29 cellular contexts compared by ENCODE assay signal in genomic region chrY:7128211-7128610, GRCh38.
"Had no signal": no experiment of that assay in that cellular context is flagged by ENCODE, and none has a peak within 500 bp of the region (broad histone marks: within the 10 kb centered on the region; RNA-seq: fewer than 3 reads in every experiment).

No MANE protein-coding gene starts in this region.

- H3K4me1 Mint-ChIP-seq: natural killer cell; nephron; neural progenitor cell; stimulated activated memory B cell treated with anti-CD40 and anti-IgM and Interleukin-4, amounts not matched to agents 10 μg/mL and 1 μg/mL and 100 μg/mL, for 72 hours; stimulated activated naive CD8-positive, alpha-beta T cell treated with anti-CD3 and anti-CD28 coated beads, Interleukin-15, amount 100 ng/mL, for 72 hours had no signal

- DNase-seq: natural killer cell; occipital lobe; ovary; posterior cingulate gyrus; psoas muscle; right cardiac atrium; right lobe of liver; sigmoid colon; small intestine; stimulated activated CD4-positive, alpha-beta T cell treated with anti-CD3 and anti-CD28 coated beads, Interleukin-15, amount 100 ng/mL, for 24 hours; stimulated activated CD4-positive, alpha-beta T cell treated with anti-CD3 and anti-CD28 coated beads, Interleukin-2, amount 100 ng/mL, for 24 hours; stimulated activated CD4-positive, alpha-beta T cell treated with anti-CD3 and anti-CD28 coated beads, Interleukin-2, amount 100 ng/mL, for 48 hours; stimulated activated CD4-positive, alpha-beta T cell treated with anti-CD3 and anti-CD28 coated beads, Interleukin-4, amount 100 ng/mL, for 24 hours; stimulated activated naive CD4-positive, alpha-beta T cell; stimulated activated naive CD8-positive, alpha-beta T cell treated with anti-CD3 and anti-CD28 coated beads, Interleukin-15, amount 100 ng/mL, for 72 hours; stimulated activated naive CD8-positive, alpha-beta T cell treated with anti-CD3 and anti-CD28 coated beads, Interleukin-15, Interleukin-2, amounts not matched to agents 100 U/mL and 50 U/mL, for 24 hours; substantia nigra; testis; tibial artery; transverse colon; upper lobe of right lung; uterus had no signal

- H3K36me3 Mint-ChIP-seq: natural killer cell; neural progenitor cell; stimulated activated memory B cell treated with anti-CD40 and anti-IgM and Interleukin-4, amounts not matched to agents 10 μg/mL and 1 μg/mL and 100 μg/mL, for 72 hours; type B pancreatic cell had no signal

- H3K27me3 Mint-ChIP-seq: progenitor cell of endocrine pancreas; stimulated activated memory B cell treated with anti-CD40 and anti-IgM and Interleukin-4, amounts not matched to agents 10 μg/mL and 1 μg/mL and 100 μg/mL, for 72 hours; stimulated activated naive CD8-positive, alpha-beta T cell treated with anti-CD3 and anti-CD28 coated beads, Interleukin-15, amount 100 ng/mL, for 72 hours; type B pancreatic cell had no signal

- H3K27ac Mint-ChIP-seq: natural killer cell; nephron; neural progenitor cell; progenitor cell of endocrine pancreas; stimulated activated memory B cell treated with anti-CD40 and anti-IgM and Interleukin-4, amounts not matched to agents 10 μg/mL and 1 μg/mL and 100 μg/mL, for 72 hours; type B pancreatic cell had no signal

- ATAC-seq: natural killer cell; psoas muscle; right cardiac atrium; right lobe of liver; stimulated activated memory B cell treated with anti-CD40 and anti-IgM and Interleukin-4, amounts not matched to agents 10 μg/mL and 1 μg/mL and 100 μg/mL, for 72 hours; stimulated activated naive CD8-positive, alpha-beta T cell treated with anti-CD3 and anti-CD28 coated beads, Interleukin-15, amount 100 ng/mL, for 72 hours; stimulated activated naive CD8-positive, alpha-beta T cell treated with anti-CD3 and anti-CD28 coated beads, Interleukin-15, Interleukin-2, amounts not matched to agents 100 U/mL and 50 U/mL, for 24 hours; upper lobe of right lung had no signal

- H3K27ac ChIP-seq: neural progenitor cell, ovary, parathyroid adenoma, psoas muscle, right lobe of liver, sigmoid colon, suprapubic skin, testis, tibial artery, transverse colon, upper lobe of right lung, uterus had no signal

- H3K4me3 Mint-ChIP-seq: natural killer cell; nephron; neural progenitor cell; stimulated activated memory B cell treated with anti-CD40 and anti-IgM and Interleukin-4, amounts not matched to agents 10 μg/mL and 1 μg/mL and 100 μg/mL, for 72 hours; stimulated activated naive CD8-positive, alpha-beta T cell treated with anti-CD3 and anti-CD28 coated beads, Interleukin-15, amount 100 ng/mL, for 72 hours; type B pancreatic cell had no signal

- H3K9me3 ChIP-seq: ovary, psoas muscle, right lobe of liver, sigmoid colon, suprapubic skin, testis, tibial artery, transverse colon, upper lobe of right lung, uterus had no signal

- H3K9me3 Mint-ChIP-seq: natural killer cell; nephron; neural progenitor cell; stimulated activated memory B cell treated with anti-CD40 and anti-IgM and Interleukin-4, amounts not matched to agents 10 μg/mL and 1 μg/mL and 100 μg/mL, for 72 hours; stimulated activated naive CD8-positive, alpha-beta T cell treated with anti-CD3 and anti-CD28 coated beads, Interleukin-15, amount 100 ng/mL, for 72 hours; type B pancreatic cell had no signal

- H3K4me1 ChIP-seq: neural progenitor cell, parathyroid adenoma, psoas muscle, right lobe of liver, sigmoid colon, suprapubic skin, testis, tibial artery, transverse colon, upper lobe of right lung, uterus had no signal

- H3K36me3 ChIP-seq: neural progenitor cell, ovary, right lobe of liver, sigmoid colon, suprapubic skin, tibial artery, transverse colon, upper lobe of right lung, uterus had no signal

- H3K4me3 ChIP-seq: neural progenitor cell, ovary, psoas muscle, right lobe of liver, sigmoid colon, suprapubic skin, testis, tibial artery, transverse colon, upper lobe of right lung, uterus had no signal

- H3K27me3 ChIP-seq: neural progenitor cell, ovary, right lobe of liver, sigmoid colon, suprapubic skin, testis, tibial artery, transverse colon, upper lobe of right lung, uterus had no signal
